In the genomic region with DNA sequence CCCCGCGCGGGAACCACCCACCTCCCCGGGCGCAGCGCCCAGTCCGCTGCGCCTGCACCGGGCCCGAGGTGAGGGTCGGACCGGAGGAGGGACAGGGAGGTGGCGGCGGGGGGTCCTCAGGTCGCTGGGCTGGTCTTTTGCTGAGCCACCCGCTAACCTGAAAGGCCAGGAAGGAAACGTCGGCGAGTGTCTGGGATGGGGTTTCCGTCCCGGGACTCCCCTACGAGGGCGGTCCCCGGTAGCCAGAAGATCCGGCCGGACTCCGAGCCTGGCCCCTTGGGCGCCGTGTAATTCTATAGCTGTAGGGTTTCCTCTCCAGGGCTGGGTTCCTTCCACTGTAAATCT, we compare ENCODE assay signal across 1 cellular context.
TF ChIP-seq lines count a peak whose summit lies in the region.

No MANE protein-coding gene starts in this region.

TF ChIP-seq in SK-N-SH, 30 proteins besides CTCF, POLR2A, EP300 and RAD21 (continued from another document):
- no peak for TF ChIP-seq ZBTB33 (IDR thresholded peaks at IDR 0.05; ENCODE audit: borderline replicate concordance, low read depth)
- TF ChIP-seq GABPA (IDR thresholded peaks at IDR 0.05; ENCODE audit: low read depth): no peak
